Comparison of ENCODE assay signal across 8 cellular contexts in genomic region chr19:49301165-49301865, GRCh38. TPM values are rescaled to one million over a fixed set of nuclear protein-coding genes. Genes with fewer than 3 reads are reported as not detected.
DNase-seq lines count a peak whose midpoint lies in the region; TF ChIP-seq lines count a peak whose summit lies in the region.

No MANE protein-coding gene starts in this region.

- peak overlapping the region; percentile 31 for H3K4me3 ChIP-seq in Jurkat, Clone E6-1 (ENCODE audit: low read length)
- no peak overlapping the region for H3K4me3 ChIP-seq in tibial artery

- H3K9me3 ChIP-seq in tibial artery = no peaks in the 10 kb centered on the region

- peaks cover 5% of the 10 kb centered on the region for H3K4me1 Mint-ChIP-seq in glutamatergic neuron (ENCODE audit: low read depth, unreplicated experiment)

- H3K4me3 Mint-ChIP-seq in glutamatergic neuron (ENCODE audit: unreplicated experiment) = no peak overlapping the region

- intact Hi-C loops in tibial artery (cut with DNase I; ENCODE audit: low total_unique reads) = no loop called here

- H3K27me3 Mint-ChIP-seq in glutamatergic neuron (ENCODE audit: unreplicated experiment) = no peaks in the 10 kb centered on the region

- peaks cover 6% of the 10 kb centered on the region for H3K9me3 Mint-ChIP-seq in glutamatergic neuron (ENCODE audit: unreplicated experiment)

- H3K27me3 ChIP-seq in tibial artery = no peaks in the 10 kb centered on the region

- peak; percentile 54 for DNase-seq in Jurkat, Clone E6-1 (ENCODE audit: low read depth, low spot score)
- peak; percentile 3 for DNase-seq in SK-N-DZ (ENCODE audit: low spot score)
- DNase-seq in activated naive CD4-positive, alpha-beta T cell (lab: John Stamatoyannopoulos, UW) = peak; percentile 52 to 72 (median 67)
- DNase-seq in glutamatergic neuron = peak; percentile 93
- DNase-seq in pons (ENCODE audit: low spot score) = peak; percentile 54
- peak; percentile 72 to 81 for DNase-seq in tibial artery
- DNase-seq in middle frontal gyrus (ENCODE audit: extremely low spot score, low spot score) = no peak

- peaks cover 0 to 18% (median 3%) of the 10 kb centered on the region in 4 donors for H3K4me1 ChIP-seq in tibial artery

- H3K27ac Mint-ChIP-seq in glutamatergic neuron (ENCODE audit: unreplicated experiment) = peak overlapping the region; percentile 33

- no peaks in the 10 kb centered on the region for H3K36me3 ChIP-seq in tibial artery

- H3K27ac ChIP-seq in tibial artery = no peak overlapping the region

- H3K36me3 Mint-ChIP-seq in glutamatergic neuron (ENCODE audit: unreplicated experiment) = peaks cover 13% of the 10 kb centered on the region

- TF ChIP-seq CTCF in GM12873 (IDR thresholded peaks at IDR 0.05; ENCODE audit: insufficient read depth, low read depth, low read length, missing control alignments) (peak; percentile 100), glutamatergic neuron (IDR thresholded peaks at IDR 0.05; ENCODE audit: partially characterized antibody, unreplicated experiment) (peak; percentile 97), tibial artery (IDR thresholded peaks at IDR 0.05) (peak; percentile 53 to 66)

RNA-seq across cellular contexts. Expression of gene SLC6A16, which starts 23.7 kb away (rescaled TPM):
- polyA plus RNA-seq in Jurkat, Clone E6-1 (2012; ENCODE audit: insufficient read depth, insufficient read length) = not detected
- 0.05 and 0.13 TPM in 2 replicates for polyA plus RNA-seq in SK-N-DZ (2014; cell fraction: cytosol; rRNA removed)
- 0.40 and 0.47 TPM in 2 replicates for polyA plus RNA-seq in SK-N-DZ (2014; cell fraction: nucleus; rRNA removed)
- total RNA-seq in glutamatergic neuron (ENCODE audit: unreplicated experiment) = 6.6 TPM

RNA-seq across cellular contexts. Expression of gene CD37, which starts 33.9 kb away (rescaled TPM):
- polyA plus RNA-seq in Jurkat, Clone E6-1 (2012; ENCODE audit: insufficient read depth, insufficient read length) = 10.3 TPM
- polyA plus RNA-seq in SK-N-DZ (2014; cell fraction: cytosol; rRNA removed) = not detected in 2 replicates
- not detected in 2 replicates for polyA plus RNA-seq in SK-N-DZ (2014; cell fraction: nucleus; rRNA removed)
- not detected for total RNA-seq in glutamatergic neuron (ENCODE audit: unreplicated experiment)
